Comparison of ENCODE assay signal across 15 cellular contexts in the genomic region with DNA sequence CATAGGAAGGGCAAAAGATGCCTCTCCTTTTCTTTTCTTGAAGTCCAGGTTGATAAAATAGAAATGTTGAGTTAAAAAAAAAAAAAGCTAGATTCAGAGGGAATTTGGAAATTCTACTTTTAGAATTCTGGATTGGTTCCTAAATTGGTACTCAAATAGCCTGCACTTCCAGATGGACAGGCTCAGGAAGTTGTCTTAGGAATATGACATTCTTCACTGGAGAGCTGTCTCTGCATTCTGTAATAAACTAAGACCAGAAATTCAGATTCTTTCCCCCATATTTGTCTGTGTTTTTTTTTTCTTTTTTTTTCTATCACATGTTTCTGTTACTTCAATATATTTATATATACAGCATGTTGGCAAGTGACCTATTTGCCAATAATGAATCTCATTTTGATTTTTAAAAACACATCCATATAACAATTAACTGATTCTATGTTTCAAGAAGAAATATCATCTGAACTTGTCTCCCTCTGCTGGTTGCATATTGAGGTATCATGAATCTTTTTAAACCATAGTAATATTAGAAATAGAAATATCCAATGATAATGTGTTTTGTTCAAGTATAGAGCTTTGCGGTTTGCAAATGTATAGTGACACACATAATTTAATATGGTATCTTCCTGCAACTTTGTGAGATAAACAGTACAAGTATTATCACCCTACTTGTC. TPM values are rescaled to one million over a fixed set of nuclear protein-coding genes. Genes with fewer than 3 reads are reported as not detected.
A peak's percentile ranks its signal among the peaks of the same experiment; 100 is the strongest.
DNase-seq lines count a peak whose midpoint lies in the region; ATAC-seq and TF ChIP-seq lines count a peak whose summit lies in the region.
"Had no signal": no experiment of that assay in that cellular context is flagged by ENCODE, and none has a peak within 500 bp of the region (broad histone marks: within the 10 kb centered on the region; RNA-seq: fewer than 3 reads in every experiment).

No MANE protein-coding gene starts in this region.

- no peak overlapping the region for H3K4me3 Mint-ChIP-seq in stimulated activated naive CD8-positive, alpha-beta T cell treated with anti-CD3 and anti-CD28 coated beads, Interleukin-15, amount 100 ng/mL, for 72 hours

- no peaks in the 10 kb centered on the region for H3K36me3 ChIP-seq in HCT116 (ENCODE audit: control insufficient read depth in 1 of 2, insufficient read depth in 2 of 2, low read length in 2 of 2)
- H3K36me3 ChIP-seq: spleen, uterus had no signal

- H3K27ac Mint-ChIP-seq in stimulated activated naive CD8-positive, alpha-beta T cell treated with anti-CD3 and anti-CD28 coated beads, Interleukin-15, amount 100 ng/mL, for 72 hours = no peak overlapping the region

- CTCF ChIA-PET in HCT116 (lab: Charles Lee) = no interaction called here

- no peak overlapping the region for H3K27ac ChIP-seq in HCT116 (ENCODE audit: low read depth, low read length)
- H3K27ac ChIP-seq: spleen, uterus had no signal

- H3K79me2 ChIP-seq in HCT116 (ENCODE audit: insufficient read depth, low read length) = no peaks in the 10 kb centered on the region

- intact Hi-C loops in HCT116 (cut with micrococcal nuclease) = loop anchor here (10.0 kb wide), 1 partner anchor 309 kb away; no protein-coding TSS in a partner anchor
- intact Hi-C loops in lower leg skin (cut with DNase I; ENCODE audit: low total_unique reads) = no loop called here

- TF ChIP-seq RAD21 in HCT116 (IDR thresholded peaks at IDR 0.05; ENCODE audit: low read depth) = peak; percentile 21; the same call in 1 of the 2 replicates

- TF ChIP-seq CTCF in AG10803 (conservative IDR thresholded peaks at IDR 0.05; ENCODE audit: low read length) = peak; percentile 46
- TF ChIP-seq CTCF in HCT116 (IDR thresholded peaks at IDR 0.05 in 2 of 3, conservative IDR thresholded peaks at IDR 0.05 in 1 of 3; ENCODE audit: borderline replicate concordance in 1 of 3, insufficient read depth in 1 of 3, low read depth in 2 of 3, low read length in 2 of 3) = peak; percentile 5 to 33 (median 11); a peak in 2 of 6 replicates
- no peak for TF ChIP-seq CTCF in lower leg skin (IDR thresholded peaks at IDR 0.05)

- no peak overlapping the region for H2AFZ ChIP-seq in HCT116 (ENCODE audit: low read depth, low read length, poor library complexity, severe bottlenecking)

- no peaks in the 10 kb centered on the region for H4K20me1 ChIP-seq in HCT116 (ENCODE audit: insufficient read depth)

- RAD21 ChIA-PET in HCT116 (lab: Charles Lee; ENCODE audit: low non-redundant PET in 1 of 2, low total read pairs in 2 of 2, uncharacterized antibody in 2 of 2, unreplicated experiment in 2 of 2) = no interaction called here

- TF ChIP-seq POLR2A in HCT116 (IDR thresholded peaks at IDR 0.05; ENCODE audit: borderline replicate concordance, extremely low read depth, insufficient read depth, insufficient read length) (no peak), lower leg skin (IDR thresholded peaks at IDR 0.05) (no peak)

- H3K9ac ChIP-seq in HCT116 (ENCODE audit: low read length) = no peak overlapping the region

- 56 to 79% methylated on average over 1 of the region's 1 CpG for WGBS in lower leg skin, 2 donors

- H3K27me3 ChIP-seq in HCT116 (ENCODE audit: insufficient read depth, low read length) = no peaks in the 10 kb centered on the region
- H3K27me3 ChIP-seq: spleen, uterus had no signal

- no peaks in the 10 kb centered on the region for H3K4me1 ChIP-seq in HCT116 (ENCODE audit: control insufficient read depth in 1 of 2, insufficient read depth in 2 of 2, low read length in 2 of 2)
- H3K4me1 ChIP-seq: spleen, uterus had no signal

- no peak overlapping the region for H3K4me3 ChIP-seq in AG10803 (ENCODE audit: low read length)
- H3K4me3 ChIP-seq in HCT116 (replicated peaks in 1 of 2; ENCODE audit: low read depth in 1 of 2, low read length in 2 of 2) = no peak overlapping the region
- no peak overlapping the region for H3K4me3 ChIP-seq in lower leg skin (ENCODE audit: low read depth, poor library complexity, severe bottlenecking)
- H3K4me3 ChIP-seq: spleen, uterus had no signal

- POLR2A ChIA-PET in HCT116 (lab: Charles Lee) = no interaction called here

- H3K4me2 ChIP-seq in HCT116 (ENCODE audit: low read length) = no peak overlapping the region

- no peaks in the 10 kb centered on the region for H3K27me3 Mint-ChIP-seq in stimulated activated naive CD8-positive, alpha-beta T cell treated with anti-CD3 and anti-CD28 coated beads, Interleukin-15, amount 100 ng/mL, for 72 hours

- DNase-seq in AG10803 (ENCODE audit: low read depth) (peak; percentile 22), HCT116 (ENCODE audit: low read depth, low spot score) (no peak), astrocyte of the hippocampus (ENCODE audit: low read depth, low spot score) (peak; percentile 44), medulla oblongata (ENCODE audit: extremely low spot score) (peak; percentile 61), COLO668 (lab: John Stamatoyannopoulos, UW; ENCODE audit: unreplicated experiment) (no peak), lower leg skin (ENCODE audit: low spot score in 2 of 2) (no peak), hepatic stellate cell (ENCODE audit: low spot score) (no peak)
- no peak for DNase-seq in stimulated activated naive CD8-positive, alpha-beta T cell treated with anti-CD3 and anti-CD28 coated beads, Interleukin-15, amount 100 ng/mL, for 72 hours
- DNase-seq: activated CD4-positive, alpha-beta T cell treated with anti-CD3 and anti-CD28 coated beads for 48 hours; activated naive CD4-positive, alpha-beta T cell treated with anti-CD3 and anti-CD28 coated beads, Interleukin-2, amount 50 U/mL, for 16 hours; effector CD4-positive, alpha-beta T cell; NCI-H187; SHP77 treated with DMSO at 0.1 percent for 48 hours; spleen; uterus had no signal

- H3K9me3 ChIP-seq in HCT116 (ENCODE audit: control insufficient read depth in 1 of 2, insufficient read depth in 1 of 2, low read depth in 1 of 2, low read length in 2 of 2) = no peaks in the 10 kb centered on the region
- H3K9me3 ChIP-seq: spleen, uterus had no signal

- H3K4me1 Mint-ChIP-seq in stimulated activated naive CD8-positive, alpha-beta T cell treated with anti-CD3 and anti-CD28 coated beads, Interleukin-15, amount 100 ng/mL, for 72 hours = no peaks in the 10 kb centered on the region

- BruUV-seq in HCT116 (replicated peaks; lab: Mats Ljungman, UMichigan) = no TSS peak

- no peak for ATAC-seq in HCT116
- no peak for ATAC-seq in stimulated activated naive CD8-positive, alpha-beta T cell treated with anti-CD3 and anti-CD28 coated beads, Interleukin-15, amount 100 ng/mL, for 72 hours

- H3K9me3 Mint-ChIP-seq in stimulated activated naive CD8-positive, alpha-beta T cell treated with anti-CD3 and anti-CD28 coated beads, Interleukin-15, amount 100 ng/mL, for 72 hours = peaks cover 4 to 13% of the 10 kb centered on the region in 2 donors

- no peaks in the 10 kb centered on the region for H3K9me2 ChIP-seq in HCT116 (ENCODE audit: insufficient read depth)

TF ChIP-seq in HCT116, 20 proteins besides CTCF, POLR2A, EP300 and RAD21 (continues in another document):
- TF ChIP-seq SP1 (IDR thresholded peaks at IDR 0.05; ENCODE audit: low read depth) (no peak), EGR1 (IDR thresholded peaks at IDR 0.05; ENCODE audit: low read depth) (no peak), REST (IDR thresholded peaks at IDR 0.05; ENCODE audit: low read depth) (no peak), CBX3 (IDR thresholded peaks at IDR 0.05; ENCODE audit: low read depth) (no peak), EZH2phosphoT487 (IDR thresholded peaks at IDR 0.05; ENCODE audit: borderline replicate concordance) (no peak), POLR2AphosphoS5 (IDR thresholded peaks at IDR 0.05; ENCODE audit: low read depth, low read length) (no peak), ZFX (IDR thresholded peaks at IDR 0.05) (no peak), EZH2 (IDR thresholded peaks at IDR 0.05) (no peak), SIN3A (IDR thresholded peaks at IDR 0.05; ENCODE audit: low read depth) (no peak)
- TF ChIP-seq, protein P1, sequence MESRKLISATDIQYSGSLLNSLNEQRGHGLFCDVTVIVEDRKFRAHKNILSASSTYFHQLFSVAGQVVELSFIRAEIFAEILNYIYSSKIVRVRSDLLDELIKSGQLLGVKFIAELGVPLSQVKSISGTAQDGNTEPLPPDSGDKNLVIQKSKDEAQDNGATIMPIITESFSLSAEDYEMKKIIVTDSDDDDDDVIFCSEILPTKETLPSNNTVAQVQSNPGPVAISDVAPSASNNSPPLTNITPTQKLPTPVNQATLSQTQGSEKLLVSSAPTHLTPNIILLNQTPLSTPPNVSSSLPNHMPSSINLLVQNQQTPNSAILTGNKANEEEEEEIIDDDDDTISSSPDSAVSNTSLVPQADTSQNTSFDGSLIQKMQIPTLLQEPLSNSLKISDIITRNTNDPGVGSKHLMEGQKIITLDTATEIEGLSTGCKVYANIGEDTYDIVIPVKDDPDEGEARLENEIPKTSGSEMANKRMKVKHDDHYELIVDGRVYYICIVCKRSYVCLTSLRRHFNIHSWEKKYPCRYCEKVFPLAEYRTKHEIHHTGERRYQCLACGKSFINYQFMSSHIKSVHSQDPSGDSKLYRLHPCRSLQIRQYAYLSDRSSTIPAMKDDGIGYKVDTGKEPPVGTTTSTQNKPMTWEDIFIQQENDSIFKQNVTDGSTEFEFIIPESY (IDR thresholded peaks at IDR 0.05; ENCODE audit: extremely low read depth, insufficient replicate concordance, low read length) = no peak

RNA-seq across cellular contexts. Expression of gene LSAMP, which starts 8.5 kb away (rescaled TPM):
- 0.25 TPM for total RNA-seq in HCT116 (2021; ENCODE audit: unreplicated experiment)
- polyA plus RNA-seq in HCT116 (2012) = 0.01 and 0.17 TPM in 2 replicates
- total RNA-seq in lower leg skin = 1 to 10 TPM; 1.1 to 3.5 (median 2.0) TPM

Comparison
In these comparisons a context has a peak if more than half of its experiments do, and no peak if none do; other contexts are left out.
1. DNase-seq: peak in AG10803 (single experiment), astrocyte of the hippocampus (single experiment) and medulla oblongata (single experiment); none in HCT116 (single experiment), COLO668 (single experiment), stimulated activated naive CD8-positive, alpha-beta T cell treated with anti-CD3 and anti-CD28 coated beads, Interleukin-15, amount 100 ng/mL, for 72 hours (0 of 2), lower leg skin (0 of 2) and hepatic stellate cell (single experiment).
2. CTCF ChIP-seq: peak in AG10803 (single experiment) and HCT116 (3 of 3); none in lower leg skin (0 of 3).